Comparison of ENCODE assay signal across 1 cellular context in the genomic region with DNA sequence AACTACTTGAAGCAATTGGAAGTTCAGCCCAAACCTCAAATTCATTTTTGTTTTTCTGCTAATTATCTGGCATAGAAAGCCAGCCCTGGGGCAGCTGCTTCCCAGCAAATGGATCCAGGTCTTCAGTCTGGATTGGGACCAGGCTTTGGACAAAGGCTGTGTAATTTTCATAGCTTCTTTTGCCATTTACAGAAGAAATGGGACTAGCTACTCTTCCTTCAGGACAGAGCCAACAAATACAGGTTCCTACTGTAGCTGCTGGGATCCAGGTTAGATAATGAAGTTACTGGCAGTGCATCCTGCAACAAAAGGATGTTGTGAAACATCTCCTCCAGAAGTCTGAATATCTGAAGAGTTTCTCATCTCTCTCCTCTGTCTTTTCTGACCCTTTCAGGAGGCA.
TF ChIP-seq lines count a peak whose summit lies in the region.

No MANE protein-coding gene starts in this region.

TF ChIP-seq in GM23338, 12 proteins besides CTCF, POLR2A, EP300 and RAD21 (continued from another document):
- TF ChIP-seq, protein P1, sequence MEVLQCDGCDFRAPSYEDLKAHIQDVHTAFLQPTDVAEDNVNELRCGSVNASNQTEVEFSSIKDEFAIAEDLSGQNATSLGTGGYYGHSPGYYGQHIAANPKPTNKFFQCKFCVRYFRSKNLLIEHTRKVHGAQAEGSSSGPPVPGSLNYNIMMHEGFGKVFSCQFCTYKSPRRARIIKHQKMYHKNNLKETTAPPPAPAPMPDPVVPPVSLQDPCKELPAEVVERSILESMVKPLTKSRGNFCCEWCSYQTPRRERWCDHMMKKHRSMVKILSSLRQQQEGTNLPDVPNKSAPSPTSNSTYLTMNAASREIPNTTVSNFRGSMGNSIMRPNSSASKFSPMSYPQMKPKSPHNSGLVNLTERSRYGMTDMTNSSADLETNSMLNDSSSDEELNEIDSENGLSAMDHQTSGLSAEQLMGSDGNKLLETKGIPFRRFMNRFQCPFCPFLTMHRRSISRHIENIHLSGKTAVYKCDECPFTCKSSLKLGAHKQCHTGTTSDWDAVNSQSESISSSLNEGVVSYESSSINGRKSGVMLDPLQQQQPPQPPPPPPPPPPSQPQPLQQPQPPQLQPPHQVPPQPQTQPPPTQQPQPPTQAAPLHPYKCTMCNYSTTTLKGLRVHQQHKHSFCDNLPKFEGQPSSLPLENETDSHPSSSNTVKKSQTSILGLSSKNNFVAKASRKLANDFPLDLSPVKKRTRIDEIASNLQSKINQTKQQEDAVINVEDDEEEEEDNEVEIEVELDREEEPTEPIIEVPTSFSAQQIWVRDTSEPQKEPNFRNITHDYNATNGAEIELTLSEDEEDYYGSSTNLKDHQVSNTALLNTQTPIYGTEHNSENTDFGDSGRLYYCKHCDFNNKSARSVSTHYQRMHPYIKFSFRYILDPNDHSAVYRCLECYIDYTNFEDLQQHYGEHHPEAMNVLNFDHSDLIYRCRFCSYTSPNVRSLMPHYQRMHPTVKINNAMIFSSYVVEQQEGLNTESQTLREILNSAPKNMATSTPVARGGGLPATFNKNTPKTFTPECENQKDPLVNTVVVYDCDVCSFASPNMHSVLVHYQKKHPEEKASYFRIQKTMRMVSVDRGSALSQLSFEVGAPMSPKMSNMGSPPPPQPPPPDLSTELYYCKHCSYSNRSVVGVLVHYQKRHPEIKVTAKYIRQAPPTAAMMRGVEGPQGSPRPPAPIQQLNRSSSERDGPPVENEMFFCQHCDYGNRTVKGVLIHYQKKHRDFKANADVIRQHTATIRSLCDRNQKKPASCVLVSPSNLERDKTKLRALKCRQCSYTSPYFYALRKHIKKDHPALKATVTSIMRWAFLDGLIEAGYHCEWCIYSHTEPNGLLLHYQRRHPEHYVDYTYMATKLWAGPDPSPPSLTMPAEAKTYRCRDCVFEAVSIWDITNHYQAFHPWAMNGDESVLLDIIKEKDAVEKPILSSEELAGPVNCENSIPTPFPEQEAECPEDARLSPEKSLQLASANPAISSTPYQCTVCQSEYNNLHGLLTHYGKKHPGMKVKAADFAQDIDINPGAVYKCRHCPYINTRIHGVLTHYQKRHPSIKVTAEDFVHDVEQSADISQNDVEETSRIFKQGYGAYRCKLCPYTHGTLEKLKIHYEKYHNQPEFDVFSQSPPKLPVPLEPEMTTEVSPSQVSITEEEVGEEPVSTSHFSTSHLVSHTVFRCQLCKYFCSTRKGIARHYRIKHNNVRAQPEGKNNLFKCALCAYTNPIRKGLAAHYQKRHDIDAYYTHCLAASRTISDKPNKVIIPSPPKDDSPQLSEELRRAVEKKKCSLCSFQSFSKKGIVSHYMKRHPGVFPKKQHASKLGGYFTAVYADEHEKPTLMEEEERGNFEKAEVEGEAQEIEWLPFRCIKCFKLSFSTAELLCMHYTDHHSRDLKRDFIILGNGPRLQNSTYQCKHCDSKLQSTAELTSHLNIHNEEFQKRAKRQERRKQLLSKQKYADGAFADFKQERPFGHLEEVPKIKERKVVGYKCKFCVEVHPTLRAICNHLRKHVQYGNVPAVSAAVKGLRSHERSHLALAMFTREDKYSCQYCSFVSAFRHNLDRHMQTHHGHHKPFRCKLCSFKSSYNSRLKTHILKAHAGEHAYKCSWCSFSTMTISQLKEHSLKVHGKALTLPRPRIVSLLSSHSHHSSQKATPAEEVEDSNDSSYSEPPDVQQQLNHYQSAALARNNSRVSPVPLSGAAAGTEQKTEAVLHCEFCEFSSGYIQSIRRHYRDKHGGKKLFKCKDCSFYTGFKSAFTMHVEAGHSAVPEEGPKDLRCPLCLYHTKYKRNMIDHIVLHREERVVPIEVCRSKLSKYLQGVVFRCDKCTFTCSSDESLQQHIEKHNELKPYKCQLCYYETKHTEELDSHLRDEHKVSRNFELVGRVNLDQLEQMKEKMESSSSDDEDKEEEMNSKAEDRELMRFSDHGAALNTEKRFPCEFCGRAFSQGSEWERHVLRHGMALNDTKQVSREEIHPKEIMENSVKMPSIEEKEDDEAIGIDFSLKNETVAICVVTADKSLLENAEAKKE (CRISPR knock-in tag; IDR thresholded peaks at IDR 0.05) = no peak
- no peak for TF ChIP-seq EZH2 (IDR thresholded peaks at IDR 0.05; ENCODE audit: low read depth, unreplicated experiment)
- no peak for TF ChIP-seq REST (IDR thresholded peaks at IDR 0.05; ENCODE audit: unreplicated experiment)
- TF ChIP-seq JUNB (IDR thresholded peaks at IDR 0.05; ENCODE audit: unreplicated experiment) = no peak
- no peak for TF ChIP-seq NANOG (IDR thresholded peaks at IDR 0.05; ENCODE audit: borderline replicate concordance)
- no peak for TF ChIP-seq CREB1 (CRISPR knock-in tag; IDR thresholded peaks at IDR 0.05; ENCODE audit: low read depth)
- no peak for TF ChIP-seq POLR2AphosphoS5 (IDR thresholded peaks at IDR 0.05; ENCODE audit: low read depth)
- no peak for TF ChIP-seq EZH2phosphoT487 (IDR thresholded peaks at IDR 0.05; ENCODE audit: unreplicated experiment)
